In genomic region chr7:157436076-157436475, GRCh38 we compare ENCODE assay signal across 24 cellular contexts.
"Had no signal": no experiment of that assay in that cellular context is flagged by ENCODE, and none has a peak within 500 bp of the region (broad histone marks: within the 10 kb centered on the region; RNA-seq: fewer than 3 reads in every experiment).

No MANE protein-coding gene starts in this region.

- H3K9me3 Mint-ChIP-seq: activated naive CD4-positive, alpha-beta T cell treated with anti-CD3 and anti-CD28 coated beads, Interleukin-2, amount 10 ng/mL, durations not matched to agents 7 days and 5 days; activated naive CD8-positive, alpha-beta T cell treated with anti-CD3 and anti-CD28 coated beads, Interleukin-2, amount 10 ng/mL, durations not matched to agents 7 days and 5 days; naive thymus-derived CD8-positive, alpha-beta T cell; stimulated activated effector memory CD8-positive, alpha-beta T cell treated with anti-CD3 and anti-CD28 coated beads, Interleukin-12 subunit alpha, Interleukin-12 subunit beta, amount 100 ng/mL, for 72 hours; stimulated activated naive CD8-positive, alpha-beta T cell treated with anti-CD3 and anti-CD28 coated beads, Interleukin-15, amount 100 ng/mL, for 72 hours had no signal

- H3K4me3 Mint-ChIP-seq: activated CD4-positive, alpha-beta T cell treated with anti-CD3 and anti-CD28 coated beads for 36 hours; activated CD8-positive, alpha-beta T cell treated with anti-CD3 and anti-CD28 coated beads, Interleukin-2, amount 10 ng/mL, durations not matched to agents 7 days and 5 days; activated naive CD4-positive, alpha-beta T cell treated with anti-CD3 and anti-CD28 coated beads, Interleukin-2, amount 10 ng/mL, durations not matched to agents 7 days and 5 days; activated naive CD8-positive, alpha-beta T cell treated with anti-CD3 and anti-CD28 coated beads, Interleukin-2, amount 10 ng/mL, durations not matched to agents 7 days and 5 days; memory B cell; naive thymus-derived CD8-positive, alpha-beta T cell; stimulated activated effector memory CD8-positive, alpha-beta T cell treated with anti-CD3 and anti-CD28 coated beads, Interleukin-12 subunit alpha, Interleukin-12 subunit beta, amount 100 ng/mL, for 72 hours; stimulated activated naive CD8-positive, alpha-beta T cell treated with anti-CD3 and anti-CD28 coated beads, Interleukin-15, amount 100 ng/mL, for 72 hours had no signal

- DNase-seq: activated CD4-positive, alpha-beta T cell treated with anti-CD3 and anti-CD28 coated beads for 36 hours; activated CD4-positive, CD25-positive, alpha-beta regulatory T cell; activated CD8-positive, alpha-beta T cell treated with anti-CD3 and anti-CD28 coated beads, Interleukin-2, amount 10 ng/mL, durations not matched to agents 7 days and 5 days; activated gamma-delta T cell; activated naive CD4-positive, alpha-beta T cell treated with anti-CD3 and anti-CD28 coated beads, Interleukin-2, amount 10 ng/mL, durations not matched to agents 7 days and 5 days; activated naive CD8-positive, alpha-beta T cell treated with anti-CD3 and anti-CD28 coated beads, Interleukin-2, amount 10 ng/mL, durations not matched to agents 7 days and 5 days; amniotic stem cell; brain microvascular endothelial cell; effector memory CD4-positive, alpha-beta T cell; erythroblast; gastrocnemius medialis; glutamatergic neuron; right lobe of liver; stimulated activated CD4-positive, alpha-beta T cell treated with anti-CD3 and anti-CD28 coated beads, Interleukin-12 subunit alpha, Interleukin-12 subunit beta, amount 100 ng/mL, for 4 hours; stimulated activated CD4-positive, alpha-beta T cell treated with anti-CD3 and anti-CD28 coated beads, Interleukin-4, amount 100 ng/mL, for 24 hours; stimulated activated naive CD8-positive, alpha-beta T cell treated with anti-CD3 and anti-CD28 coated beads, Interleukin-15, amount 100 ng/mL, for 72 hours; substantia nigra; T-helper 2 cell; thyroid gland; upper lobe of left lung had no signal

- H3K36me3 Mint-ChIP-seq: activated naive CD4-positive, alpha-beta T cell treated with anti-CD3 and anti-CD28 coated beads, Interleukin-2, amount 10 ng/mL, durations not matched to agents 7 days and 5 days; activated naive CD8-positive, alpha-beta T cell treated with anti-CD3 and anti-CD28 coated beads, Interleukin-2, amount 10 ng/mL, durations not matched to agents 7 days and 5 days; naive thymus-derived CD8-positive, alpha-beta T cell had no signal

- H3K27ac Mint-ChIP-seq: activated CD4-positive, alpha-beta T cell treated with anti-CD3 and anti-CD28 coated beads for 36 hours; activated CD8-positive, alpha-beta T cell treated with anti-CD3 and anti-CD28 coated beads, Interleukin-2, amount 10 ng/mL, durations not matched to agents 7 days and 5 days; activated naive CD4-positive, alpha-beta T cell treated with anti-CD3 and anti-CD28 coated beads, Interleukin-2, amount 10 ng/mL, durations not matched to agents 7 days and 5 days; activated naive CD8-positive, alpha-beta T cell treated with anti-CD3 and anti-CD28 coated beads, Interleukin-2, amount 10 ng/mL, durations not matched to agents 7 days and 5 days; memory B cell; naive thymus-derived CD8-positive, alpha-beta T cell; progenitor cell of endocrine pancreas; stimulated activated effector memory CD8-positive, alpha-beta T cell treated with anti-CD3 and anti-CD28 coated beads, Interleukin-12 subunit alpha, Interleukin-12 subunit beta, amount 100 ng/mL, for 72 hours; stimulated activated naive CD8-positive, alpha-beta T cell treated with anti-CD3 and anti-CD28 coated beads, Interleukin-15, amount 100 ng/mL, for 72 hours had no signal

- H3K27me3 Mint-ChIP-seq: activated naive CD8-positive, alpha-beta T cell treated with anti-CD3 and anti-CD28 coated beads, Interleukin-2, amount 10 ng/mL, durations not matched to agents 7 days and 5 days had no signal
